8 cellular contexts compared by ENCODE assay signal in genomic region chr12:12561305-12562015, GRCh38. TPM values are rescaled to one million over a fixed set of nuclear protein-coding genes. Genes with fewer than 3 reads are reported as not detected.
DNase-seq lines count a peak whose midpoint lies in the region; ATAC-seq and TF ChIP-seq lines count a peak whose summit lies in the region.

No MANE protein-coding gene starts in this region.

- TF ChIP-seq EP300 in transverse colon (IDR thresholded peaks at IDR 0.05; ENCODE audit: low read depth), result no peak

- peaks cover 33% of the 10 kb centered on the region for H3K4me1 Mint-ChIP-seq in activated naive CD4-positive, alpha-beta T cell treated with anti-CD3 and anti-CD28 coated beads for 36 hours (ENCODE audit: low read depth)
- H3K4me1 Mint-ChIP-seq in neural progenitor cell, result peaks cover 20% of the 10 kb centered on the region

- DNase-seq in AG04449 (ENCODE audit: low read depth, low spot score), result no peak
- peak; percentile 22 for DNase-seq in H4 (ENCODE audit: low spot score)
- DNase-seq in RWPE1 (ENCODE audit: low spot score), result no peak
- DNase-seq in activated naive CD4-positive, alpha-beta T cell treated with anti-CD3 and anti-CD28 coated beads for 36 hours, result peak; percentile 48
- DNase-seq in germinal center (ENCODE audit: low spot score), result peak; percentile 26
- peak; percentile 77 for DNase-seq in neural progenitor cell (ENCODE audit: low spot score)
- DNase-seq in transverse colon, result peak; percentile 64

- peaks cover 35% of the 10 kb centered on the region for H3F3A ChIP-seq in neural progenitor cell (ENCODE audit: low read depth)

- in situ Hi-C loops in transverse colon (cut with MboI; ENCODE audit: low pct_ligation_motif_present in 1 of 4, low pct_unique_long_range_greater_than_20kb in 1 of 4, low sequenced_read_pairs in 3 of 4), result loop anchor here in 2 of 4 donors (10.0 to 25.0 kb wide), 2 partner anchors 174 to 187 kb away; no protein-coding TSS in a partner anchor

- WGBS in transverse colon (ENCODE audit: low coverage in 1 of 2), 2 donors, result 0 to 1% methylated on average over 7 to 24 of the region's 60 CpGs

- H3K4me2 ChIP-seq in neural progenitor cell, result peak overlapping the region; percentile 87

- peaks cover 9% of the 10 kb centered on the region for H4K20me1 ChIP-seq in neural progenitor cell (ENCODE audit: low read depth)

- intact Hi-C loops in activated naive CD4-positive, alpha-beta T cell treated with anti-CD3 and anti-CD28 coated beads for 36 hours (cut with micrococcal nuclease), result loop anchor here (1.0 to 5.0 kb wide), 11 partner anchors 49 to 247 kb away; partner anchors contain the start of genes BORCS5, CREBL2 and GPR19
- intact Hi-C loops in transverse colon (cut with DNase I; ENCODE audit: low total_unique reads), result loop anchor here (5.0 kb wide), 2 partner anchors 156 to 184 kb away; partner anchors contain the start of gene CDKN1B

- H3K36me3 ChIP-seq in neural progenitor cell, result no peaks in the 10 kb centered on the region
- H3K36me3 ChIP-seq in transverse colon, result no peaks in the 10 kb centered on the region

- H3K27ac ChIP-seq in RWPE1 (peak overlapping the region; percentile 88), neural progenitor cell (peak overlapping the region; percentile 99), transverse colon (peak overlapping the region; percentile 99 to 100 (median 100))

- H3K4me3 ChIP-seq in AG04449 (ENCODE audit: low read depth, low read length), result peak overlapping the region; percentile 74
- H3K4me3 ChIP-seq in neural progenitor cell, result peak overlapping the region; percentile 85
- peak overlapping the region; percentile 76 to 93 (median 88) for H3K4me3 ChIP-seq in transverse colon

- no peaks in the 10 kb centered on the region for H3K27me3 Mint-ChIP-seq in activated naive CD4-positive, alpha-beta T cell treated with anti-CD3 and anti-CD28 coated beads for 36 hours (ENCODE audit: low read depth)
- H3K27me3 Mint-ChIP-seq in neural progenitor cell (ENCODE audit: insufficient read depth, low read depth), result peaks cover 2% of the 10 kb centered on the region

- H3K36me3 Mint-ChIP-seq in activated naive CD4-positive, alpha-beta T cell treated with anti-CD3 and anti-CD28 coated beads for 36 hours (ENCODE audit: low read depth), result peaks cover 14% of the 10 kb centered on the region
- H3K36me3 Mint-ChIP-seq in neural progenitor cell, result peaks cover 7% of the 10 kb centered on the region

- TF ChIP-seq CTCF in AG04449 (IDR thresholded peaks at IDR 0.05; ENCODE audit: insufficient read depth, low read length, missing control alignments), result no peak
- no peak for TF ChIP-seq CTCF in RWPE1 (conservative IDR thresholded peaks at IDR 0.05; ENCODE audit: low read depth)
- TF ChIP-seq CTCF in neural progenitor cell (IDR thresholded peaks at IDR 0.05), result peak; percentile 6
- TF ChIP-seq CTCF in transverse colon (IDR thresholded peaks at IDR 0.05), result peak in 1 of 5 experiments; percentile 7

- H3K27me3 ChIP-seq in neural progenitor cell (no peaks in the 10 kb centered on the region), transverse colon (no peaks in the 10 kb centered on the region)

- H3K79me2 ChIP-seq in neural progenitor cell (ENCODE audit: low read depth), result peaks cover 50% of the 10 kb centered on the region

- peak overlapping the region; percentile 95 for H3K27ac Mint-ChIP-seq in activated naive CD4-positive, alpha-beta T cell treated with anti-CD3 and anti-CD28 coated beads for 36 hours
- H3K27ac Mint-ChIP-seq in neural progenitor cell, result peak overlapping the region; percentile 76

- peak; percentile 47 for TF ChIP-seq POLR2A in transverse colon (IDR thresholded peaks at IDR 0.05)

- POLR2A ChIA-PET in AG04449 (lab: Yijun Ruan, JAX) (no interaction called here), RWPE1 (lab: Yijun Ruan, JAX; ENCODE audit: low non-redundant PET) (interaction anchor here (1.0 kb wide), 1 partner anchor 51 kb away, joined by 5 read pairs; no protein-coding TSS in a partner anchor)

- peak overlapping the region; percentile 94 for H3K9ac ChIP-seq in neural progenitor cell

- H2AFZ ChIP-seq in neural progenitor cell (replicated peaks), result peak overlapping the region; percentile 87

- H3K9me3 ChIP-seq in neural progenitor cell (ENCODE audit: low read depth) (no peaks in the 10 kb centered on the region), transverse colon (no peaks in the 10 kb centered on the region)

- H3K4me1 ChIP-seq in neural progenitor cell, result peaks cover 28% of the 10 kb centered on the region
- peaks cover 0 to 53% (median 32%) of the 10 kb centered on the region in 4 donors for H3K4me1 ChIP-seq in transverse colon

- peaks cover 6% of the 10 kb centered on the region for H3K9me3 Mint-ChIP-seq in activated naive CD4-positive, alpha-beta T cell treated with anti-CD3 and anti-CD28 coated beads for 36 hours
- peaks cover 14% of the 10 kb centered on the region for H3K9me3 Mint-ChIP-seq in neural progenitor cell

- CTCF ChIA-PET in AG04449 (lab: Yijun Ruan, JAX) (interaction anchor here (1.0 to 1.7 kb wide), 4 partner anchors 13 to 185 kb away, joined by 3 to 6 read pairs (median 4); no protein-coding TSS in a partner anchor), RWPE1 (lab: Yijun Ruan, JAX) (no interaction called here)
- CTCF ChIA-PET in activated naive CD4-positive, alpha-beta T cell treated with anti-CD3 and anti-CD28 coated beads for 36 hours (lab: Charles Lee), result interaction anchor here (0.7 to 0.9 kb wide), 2 partner anchors 54 to 100 kb away, joined by 3 to 4 read pairs; no protein-coding TSS in a partner anchor

- no peak for ATAC-seq in HG03442 (IDR thresholded peaks at IDR 0.05; ENCODE audit: unreplicated experiment)

- peak overlapping the region; percentile 78 for H3K4me3 Mint-ChIP-seq in activated naive CD4-positive, alpha-beta T cell treated with anti-CD3 and anti-CD28 coated beads for 36 hours
- peak overlapping the region; percentile 84 for H3K4me3 Mint-ChIP-seq in neural progenitor cell

RNA-seq across cellular contexts. Expression of gene DUSP16, which starts 1.2 kb away (rescaled TPM):
- 9.7 and 13.7 TPM in 2 replicates for total RNA-seq in H4 (2014; rRNA removed; shearing (Covaris generic))
- 10 to 100 TPM; 45.7 to 47.2 TPM for total RNA-seq in activated naive CD4-positive, alpha-beta T cell treated with anti-CD3 and anti-CD28 coated beads for 36 hours
- total RNA-seq in neural progenitor cell (ENCODE audit: low replicate concordance) (24.0 and 26.1 TPM in 2 replicates), transverse colon (10 to 100 TPM; 16.1 to 47.0 (median 40.0) TPM)

RNA-seq across cellular contexts. Expression of gene CREBL2, which starts 50.2 kb away (rescaled TPM):
- 29.9 and 35.4 TPM in 2 replicates for total RNA-seq in H4 (2014; rRNA removed; shearing (Covaris generic))
- 10 to 100 TPM; 15.6 to 16.1 TPM for total RNA-seq in activated naive CD4-positive, alpha-beta T cell treated with anti-CD3 and anti-CD28 coated beads for 36 hours
- total RNA-seq in neural progenitor cell (ENCODE audit: low replicate concordance), result 27.9 and 31.4 TPM in 2 replicates
- total RNA-seq in transverse colon, result 10 to 100 TPM; 11.2 to 42.7 (median 26.4) TPM

Comparison
In these comparisons a context has a peak if more than half of its experiments do, and no peak if none do; other contexts are left out.
1. DNase-seq: peak in H4 (single experiment), activated naive CD4-positive, alpha-beta T cell treated with anti-CD3 and anti-CD28 coated beads for 36 hours (single experiment), germinal center (single experiment), neural progenitor cell (single experiment) and transverse colon (single experiment); none in AG04449 (single experiment) and RWPE1 (single experiment).
2. Peak in every context shown above with its lines, with median percentiles within 50 percentile points of each other: H3K4me3 ChIP-seq and H3K27ac ChIP-seq.